ENCODE assay signal across 22 cellular contexts in genomic region chr15:70158309-70158995, GRCh38.
A peak's percentile ranks its signal among the peaks of the same experiment; 100 is the strongest.
DNase-seq lines count a peak whose midpoint lies in the region; ATAC-seq and TF ChIP-seq lines count a peak whose summit lies in the region.
"Had no signal": no experiment of that assay in that cellular context is flagged by ENCODE, and none has a peak within 500 bp of the region (broad histone marks: within the 10 kb centered on the region; RNA-seq: fewer than 3 reads in every experiment).

No MANE protein-coding gene starts in this region.

- H3K4me3 Mint-ChIP-seq in natural killer cell treated with Interleukin-12 subunit alpha and Interleukin-12 subunit beta and Interleukin-15 and Interleukin-18, amount 100 ng/mL, for 72 hours, result no peak overlapping the region
- H3K4me3 Mint-ChIP-seq in natural killer cell (no peak overlapping the region), endodermal cell (no peak overlapping the region)
- H3K4me3 Mint-ChIP-seq: CD4-positive, CD25-positive, alpha-beta regulatory T cell; IgD-negative memory B cell had no signal

- no peak overlapping the region for H2AFZ ChIP-seq in osteoblast (ENCODE audit: low read length)
- no peak overlapping the region for H2AFZ ChIP-seq in SK-N-SH (ENCODE audit: low read depth)
- H2AFZ ChIP-seq: PC-9 had no signal

- H3K27me3 ChIP-seq in endodermal cell (ENCODE audit: control insufficient read depth, insufficient read depth, low read length, poor library complexity, severe bottlenecking) (peaks cover 96% of the 10 kb centered on the region), osteoblast (ENCODE audit: insufficient read depth, low read length) (peaks cover 4% of the 10 kb centered on the region), SK-N-SH (ENCODE audit: insufficient read depth) (no peaks in the 10 kb centered on the region)

- no peaks in the 10 kb centered on the region for H3K9me3 ChIP-seq in endodermal cell (ENCODE audit: control insufficient read depth, low read length)
- H3K9me3 ChIP-seq in osteoblast (ENCODE audit: low read depth, low read length), result no peaks in the 10 kb centered on the region
- no peaks in the 10 kb centered on the region for H3K9me3 ChIP-seq in SK-N-SH
- H3K9me3 ChIP-seq: SJCRH30 had no signal

- H3K4me1 Mint-ChIP-seq in natural killer cell treated with Interleukin-12 subunit alpha and Interleukin-12 subunit beta and Interleukin-15 and Interleukin-18, amount 100 ng/mL, for 72 hours (ENCODE audit: low read depth in 2 of 2), result peaks cover 4 to 12% of the 10 kb centered on the region in 2 donors
- H3K4me1 Mint-ChIP-seq in natural killer cell (peaks cover 7 to 12% of the 10 kb centered on the region in 2 donors), endodermal cell (peaks cover 32% of the 10 kb centered on the region)
- H3K4me1 Mint-ChIP-seq: CD4-positive, CD25-positive, alpha-beta regulatory T cell; IgD-negative memory B cell had no signal

- H3K4me2 ChIP-seq in osteoblast (ENCODE audit: insufficient read depth, low read length) (no peak overlapping the region), SK-N-SH (no peak overlapping the region)
- H3K4me2 ChIP-seq: KMS-11, PC-9 had no signal

- TF ChIP-seq EP300 in SK-N-SH (IDR thresholded peaks at IDR 0.05; ENCODE audit: borderline replicate concordance in 1 of 2, low read depth in 1 of 2, low read length in 1 of 2), result no peak

- WGBS in endodermal cell (ENCODE audit: insufficient coverage in 1 of 2, insufficient read length in 1 of 2), 2 experiments, result 86 to 90% methylated on average over 2 to 9 of the region's 9 CpGs
- 96% methylated on average over 6 of the region's 9 CpGs for WGBS in SK-N-SH (ENCODE audit: low lambda C conversion rate)

- H3K9me2 ChIP-seq in SK-N-SH, result no peaks in the 10 kb centered on the region

- H3K9ac ChIP-seq in endodermal cell (ENCODE audit: extremely low read depth, low read length, poor library complexity, severe bottlenecking) (no peak overlapping the region), SK-N-SH (no peak overlapping the region)
- H3K9ac ChIP-seq: KMS-11 had no signal

- H4K20me1 ChIP-seq in osteoblast (ENCODE audit: insufficient read depth, low read length), result no peaks in the 10 kb centered on the region
- H4K20me1 ChIP-seq in SK-N-SH (ENCODE audit: insufficient read depth), result no peaks in the 10 kb centered on the region

- no peaks in the 10 kb centered on the region for H3K36me3 Mint-ChIP-seq in natural killer cell treated with Interleukin-12 subunit alpha and Interleukin-12 subunit beta and Interleukin-15 and Interleukin-18, amount 100 ng/mL, for 72 hours
- H3K36me3 Mint-ChIP-seq in natural killer cell (no peaks in the 10 kb centered on the region), endodermal cell (ENCODE audit: low read depth) (no peaks in the 10 kb centered on the region)
- H3K36me3 Mint-ChIP-seq: CD4-positive, CD25-positive, alpha-beta regulatory T cell; IgD-negative memory B cell had no signal

- H3K27ac ChIP-seq in endodermal cell (ENCODE audit: low read depth, low read length) (no peak overlapping the region), osteoblast (ENCODE audit: low read depth, low read length) (no peak overlapping the region), SK-N-SH (ENCODE audit: low read depth in 2 of 2, low read length in 1 of 2) (peak overlapping the region in 1 of 2 experiments; percentile 73; a peak in 2 of 4 replicates)
- H3K27ac ChIP-seq: HL-60, KMS-11, PC-9, SJCRH30 had no signal

- no peaks in the 10 kb centered on the region for H3K9me3 Mint-ChIP-seq in natural killer cell treated with Interleukin-12 subunit alpha and Interleukin-12 subunit beta and Interleukin-15 and Interleukin-18, amount 100 ng/mL, for 72 hours
- no peaks in the 10 kb centered on the region for H3K9me3 Mint-ChIP-seq in natural killer cell
- H3K9me3 Mint-ChIP-seq in endodermal cell, result no peaks in the 10 kb centered on the region
- H3K9me3 Mint-ChIP-seq: CD4-positive, CD25-positive, alpha-beta regulatory T cell; IgD-negative memory B cell had no signal

- no peaks in the 10 kb centered on the region for H3K79me2 ChIP-seq in osteoblast (ENCODE audit: insufficient read depth, low read length)
- no peaks in the 10 kb centered on the region for H3K79me2 ChIP-seq in SK-N-SH (ENCODE audit: insufficient read depth)

- CTCF ChIA-PET in SK-N-SH (lab: Yijun Ruan, JAX), result interaction anchor here (1.0 to 2.9 kb wide), 4 partner anchors 12 to 682 kb away, joined by 3 to 10 read pairs (median 4); no protein-coding TSS in a partner anchor

- DNase-seq in natural killer cell treated with Interleukin-12 subunit alpha and Interleukin-12 subunit beta and Interleukin-15 and Interleukin-18, amount 100 ng/mL, for 72 hours (ENCODE audit: low spot score), result peak; percentile 50
- DNase-seq in natural killer cell (no peak), endodermal cell (peak; percentile 30), osteoblast (ENCODE audit: insufficient read length, low spot score, missing footprints) (peak; percentile 47), DMS153 (lab: John Stamatoyannopoulos, UW) (no peak), SK-N-SH (no peak)
- DNase-seq: CD4-positive, CD25-positive, alpha-beta regulatory T cell; HCEC 1CT; NCI-H1048; NCI-H1417; NCI-H1694; NCI-H2029 treated with DMSO at 0.1 percent for 48 hours; NCI-H2227 treated with DMSO at 0.1 percent for 48 hours; NCI-H510A; NCI-H748 treated with DMSO at 0.1 percent for 48 hours; PC-9; SJCRH30 had no signal

- TF ChIP-seq CTCF in natural killer cell (IDR thresholded peaks at IDR 0.05), result no peak
- no peak for TF ChIP-seq CTCF in endodermal cell (conservative IDR thresholded peaks at IDR 0.05)
- TF ChIP-seq CTCF in osteoblast (IDR thresholded peaks at IDR 0.05; ENCODE audit: extremely low read depth, low read depth, low read length), result no peak
- no peak for TF ChIP-seq CTCF in SK-N-SH (IDR thresholded peaks at IDR 0.05)

- H3K27me3 Mint-ChIP-seq in natural killer cell treated with Interleukin-12 subunit alpha and Interleukin-12 subunit beta and Interleukin-15 and Interleukin-18, amount 100 ng/mL, for 72 hours, result peaks cover 38 to 54% of the 10 kb centered on the region in 2 donors
- peaks cover 54 to 86% of the 10 kb centered on the region in 2 donors for H3K27me3 Mint-ChIP-seq in natural killer cell (ENCODE audit: low read depth in 2 of 2)
- peaks cover 97% of the 10 kb centered on the region for H3K27me3 Mint-ChIP-seq in endodermal cell (ENCODE audit: insufficient read depth)

- intact Hi-C loops in natural killer cell (cut with micrococcal nuclease), result no loop called here

- H3K27ac Mint-ChIP-seq in natural killer cell treated with Interleukin-12 subunit alpha and Interleukin-12 subunit beta and Interleukin-15 and Interleukin-18, amount 100 ng/mL, for 72 hours, result no peak overlapping the region
- no peak overlapping the region for H3K27ac Mint-ChIP-seq in natural killer cell
- no peak overlapping the region for H3K27ac Mint-ChIP-seq in endodermal cell
- H3K27ac Mint-ChIP-seq: CD4-positive, CD25-positive, alpha-beta regulatory T cell; IgD-negative memory B cell had no signal

- POLR2A ChIA-PET in SK-N-SH (lab: Yijun Ruan, JAX), result no interaction called here

- no peak for TF ChIP-seq RAD21 in SK-N-SH (IDR thresholded peaks at IDR 0.05; ENCODE audit: low read length)

- no peak overlapping the region for H3K4me3 ChIP-seq in endodermal cell (ENCODE audit: low read length)
- H3K4me3 ChIP-seq in osteoblast (ENCODE audit: insufficient read depth, low read length), result no peak overlapping the region
- no peak overlapping the region for H3K4me3 ChIP-seq in SK-N-SH (ENCODE audit: low read depth in 2 of 2, low read length in 1 of 2)
- H3K4me3 ChIP-seq: PC-9, SJCRH30 had no signal

- no peaks in the 10 kb centered on the region for H3K36me3 ChIP-seq in endodermal cell (ENCODE audit: control insufficient read depth, insufficient read depth, low read length)
- no peaks in the 10 kb centered on the region for H3K36me3 ChIP-seq in osteoblast (ENCODE audit: insufficient read depth, low read length)
- H3K36me3 ChIP-seq in SK-N-SH (replicated peaks in 1 of 2; ENCODE audit: control insufficient read depth in 1 of 2, insufficient read depth in 2 of 2, low read length in 1 of 2), result no peaks in the 10 kb centered on the region
- H3K36me3 ChIP-seq: SJCRH30 had no signal

- no peak for ATAC-seq in natural killer cell treated with Interleukin-12 subunit alpha and Interleukin-12 subunit beta and Interleukin-15 and Interleukin-18, amount 100 ng/mL, for 72 hours
- ATAC-seq in natural killer cell, result no peak
- ATAC-seq in HG02610 (IDR thresholded peaks at IDR 0.05; ENCODE audit: unreplicated experiment), result no peak
- ATAC-seq: Right ventricle myocardium inferior had no signal

- peaks cover 8% of the 10 kb centered on the region for H3F3A ChIP-seq in SK-N-SH (replicated peaks; ENCODE audit: insufficient read depth)

- H3K4me1 ChIP-seq in endodermal cell (ENCODE audit: control insufficient read depth, insufficient read depth, low read length), result peaks cover 7% of the 10 kb centered on the region
- peaks cover 38% of the 10 kb centered on the region for H3K4me1 ChIP-seq in osteoblast (ENCODE audit: insufficient read depth, low read length)
- peaks cover 9 to 80% of the 10 kb centered on the region in 2 experiments; a peak in 3 of 4 replicates for H3K4me1 ChIP-seq in SK-N-SH (ENCODE audit: control insufficient read depth in 1 of 2, insufficient read depth in 2 of 2, low read depth in 1 of 2, low read length in 1 of 2)

TF ChIP-seq in SK-N-SH, 30 proteins besides CTCF, POLR2A, EP300 and RAD21 (continues in another document):
- TF ChIP-seq RXRA (IDR thresholded peaks at IDR 0.05; ENCODE audit: borderline replicate concordance, low read depth) (no peak), REST (IDR thresholded peaks at IDR 0.05; ENCODE audit: low read depth, low read length) (no peak)

Comparison
In these comparisons a context has a peak if more than half of its experiments do, and no peak if none do; other contexts are left out.
1. DNase-seq: peak in natural killer cell treated with Interleukin-12 subunit alpha and Interleukin-12 subunit beta and Interleukin-15 and Interleukin-18, amount 100 ng/mL, for 72 hours (single experiment), endodermal cell (single experiment) and osteoblast (single experiment); none in natural killer cell (single experiment), DMS153 (single experiment) and SK-N-SH (single experiment).